ENCODE assay signal across 24 cellular contexts in genomic region chr3:33124638-33125037, GRCh38. TPM values are rescaled to one million over a fixed set of nuclear protein-coding genes. Genes with fewer than 3 reads are reported as not detected.
A peak's percentile ranks its signal among the peaks of the same experiment; 100 is the strongest.
DNase-seq lines count a peak whose midpoint lies in the region; ATAC-seq and TF ChIP-seq lines count a peak whose summit lies in the region.
"Had no signal": no experiment of that assay in that cellular context is flagged by ENCODE, and none has a peak within 500 bp of the region (broad histone marks: within the 10 kb centered on the region; RNA-seq: fewer than 3 reads in every experiment).

No MANE protein-coding gene starts in this region.

- no peak overlapping the region for H2AK5ac ChIP-seq in trophoblast cell (ENCODE audit: low read length)

- no peak overlapping the region for H3K9ac ChIP-seq in trophoblast cell (ENCODE audit: low read length)
- H3K9ac ChIP-seq: GM23248 had no signal

- H3K27ac ChIP-seq in RWPE1: 0 out of 2 replicates have a peak overlapping the region, but pooled peaks have one; percentile 16
- H3K27ac ChIP-seq in trophoblast cell (ENCODE audit: low read depth, low read length): no peak overlapping the region
- H3K27ac ChIP-seq: A549, GM23248 had no signal

- no peaks in the 10 kb centered on the region for H3K9me3 Mint-ChIP-seq in activated T-cell treated with anti-CD3 and anti-CD28 coated beads, Interleukin-2, amount 50 U/mL, for 72 hours
- H3K9me3 Mint-ChIP-seq in activated naive CD8-positive, alpha-beta T cell treated with anti-CD3 and anti-CD28 coated beads, Interleukin-2, amount 50 U/mL, for 24 hours: no peaks in the 10 kb centered on the region
- H3K9me3 Mint-ChIP-seq: CD4-positive, alpha-beta memory T cell had no signal

- TF ChIP-seq CTCF in RWPE1 (conservative IDR thresholded peaks at IDR 0.05; ENCODE audit: low read depth): no peak

- no peak overlapping the region for H2BK120ac ChIP-seq in trophoblast cell (ENCODE audit: insufficient read depth, low read length, poor library complexity)

- ATAC-seq in activated T-cell treated with anti-CD3 and anti-CD28 coated beads, Interleukin-2, amount 50 U/mL, for 72 hours (replicated peaks in 1 of 2): peak; percentile 63 to 87
- peak; percentile 15 for ATAC-seq in activated naive CD8-positive, alpha-beta T cell treated with anti-CD3 and anti-CD28 coated beads, Interleukin-2, amount 50 U/mL, for 24 hours
- no peak for ATAC-seq in GM19463 (IDR thresholded peaks at IDR 0.05; ENCODE audit: unreplicated experiment)
- ATAC-seq: A549, HepG2, Panc1 had no signal

- no peaks in the 10 kb centered on the region for H3K27me3 ChIP-seq in trophoblast cell (ENCODE audit: insufficient read depth, low read length)

- no peak overlapping the region for H3K4me3 Mint-ChIP-seq in activated T-cell treated with anti-CD3 and anti-CD28 coated beads, Interleukin-2, amount 50 U/mL, for 72 hours
- H3K4me3 Mint-ChIP-seq in activated naive CD8-positive, alpha-beta T cell treated with anti-CD3 and anti-CD28 coated beads, Interleukin-2, amount 50 U/mL, for 24 hours: no peak overlapping the region
- H3K4me3 Mint-ChIP-seq: CD4-positive, alpha-beta memory T cell had no signal

- no peak overlapping the region for H3K14ac ChIP-seq in trophoblast cell (ENCODE audit: low read length)

- no peaks in the 10 kb centered on the region for H3K79me2 ChIP-seq in trophoblast cell (ENCODE audit: control insufficient read depth, insufficient read depth, low read length, poor library complexity)

- peak overlapping the region; percentile 56 for H3K27ac Mint-ChIP-seq in activated T-cell treated with anti-CD3 and anti-CD28 coated beads, Interleukin-2, amount 50 U/mL, for 72 hours
- no peak overlapping the region for H3K27ac Mint-ChIP-seq in activated naive CD8-positive, alpha-beta T cell treated with anti-CD3 and anti-CD28 coated beads, Interleukin-2, amount 50 U/mL, for 24 hours

- no peak overlapping the region for H4K12ac ChIP-seq in trophoblast cell (ENCODE audit: low read depth, low read length)

- no peak overlapping the region for H3K4me2 ChIP-seq in trophoblast cell (ENCODE audit: low read length)
- H3K4me2 ChIP-seq: A549 had no signal

- no peak overlapping the region for H3K4ac ChIP-seq in trophoblast cell (ENCODE audit: low read depth, low read length)

- no peak overlapping the region for H4K8ac ChIP-seq in trophoblast cell (ENCODE audit: low read depth, low read length)

- POLR2A ChIA-PET in RWPE1 (lab: Yijun Ruan, JAX; ENCODE audit: low non-redundant PET): no interaction called here

- DNase-seq in activated T-cell treated with anti-CD3 and anti-CD28 coated beads, Interleukin-2, amount 50 U/mL, for 72 hours: peak in 1 of 2 donors; percentile 16
- no peak for DNase-seq in activated T-cell treated with anti-CD3 and anti-CD28 coated beads for 4 hours
- no peak for DNase-seq in RWPE1 (ENCODE audit: low spot score)
- DNase-seq in activated naive CD8-positive, alpha-beta T cell treated with anti-CD3 and anti-CD28 coated beads, Interleukin-2, amount 50 U/mL, for 24 hours: no peak
- peak; percentile 21 to 73 for DNase-seq in trophoblast cell
- DNase-seq in stimulated activated CD4-positive, alpha-beta T cell treated with anti-CD3 and anti-CD28 coated beads, Interleukin-12 subunit alpha, Interleukin-12 subunit beta, amount 100 ng/mL, for 4 hours: no peak
- DNase-seq: C1 segment of cervical spinal cord; CD4-positive, alpha-beta memory T cell; COR-L47; DMS53; GM23248; H7; Karpas-422; NCI-H1092; NCI-H1417 treated with DMSO at 0.1 percent for 48 hours; NCI-H1694 treated with DMSO at 0.1 percent for 48 hours; NCI-H2081; NCI-H2227 treated with DMSO at 0.1 percent for 48 hours; NCI-H526 treated with DMSO at 0.1 percent for 48 hours; SHP77 treated with DMSO at 0.1 percent for 48 hours had no signal

- H2AFZ ChIP-seq in trophoblast cell (ENCODE audit: insufficient read depth, low read length, poor library complexity): no peak overlapping the region
- H2AFZ ChIP-seq: GM23248 had no signal

- H2BK5ac ChIP-seq in trophoblast cell (ENCODE audit: low read depth, low read length, poor library complexity): no peak overlapping the region

- no peak overlapping the region for H2BK12ac ChIP-seq in trophoblast cell (ENCODE audit: low read length)

- CTCF ChIA-PET in RWPE1 (lab: Yijun Ruan, JAX): no interaction called here

- no peak overlapping the region for H3K18ac ChIP-seq in trophoblast cell (ENCODE audit: low read length)

- peaks cover 10 to 11% of the 10 kb centered on the region in 2 experiments for H3K36me3 ChIP-seq in trophoblast cell (ENCODE audit: control insufficient read depth in 1 of 2, insufficient read depth in 2 of 2, low read length in 2 of 2)

- H3K36me3 Mint-ChIP-seq in activated T-cell treated with anti-CD3 and anti-CD28 coated beads, Interleukin-2, amount 50 U/mL, for 72 hours (ENCODE audit: insufficient read depth in 2 of 2): peaks cover 0 to 4% of the 10 kb centered on the region in 2 donors
- H3K36me3 Mint-ChIP-seq in activated naive CD8-positive, alpha-beta T cell treated with anti-CD3 and anti-CD28 coated beads, Interleukin-2, amount 50 U/mL, for 24 hours (ENCODE audit: low read depth): peaks cover 10% of the 10 kb centered on the region

- peaks cover 1 to 4% of the 10 kb centered on the region in 2 experiments for H3K4me1 ChIP-seq in trophoblast cell (ENCODE audit: control insufficient read depth in 1 of 2, insufficient read depth in 2 of 2, low read length in 2 of 2)

- H3K4me1 Mint-ChIP-seq in activated T-cell treated with anti-CD3 and anti-CD28 coated beads, Interleukin-2, amount 50 U/mL, for 72 hours (ENCODE audit: low read depth): peaks cover 11% of the 10 kb centered on the region
- peaks cover 11% of the 10 kb centered on the region for H3K4me1 Mint-ChIP-seq in activated naive CD8-positive, alpha-beta T cell treated with anti-CD3 and anti-CD28 coated beads, Interleukin-2, amount 50 U/mL, for 24 hours

- no peak overlapping the region for H4K91ac ChIP-seq in trophoblast cell (ENCODE audit: low read depth, low read length)

- no peaks in the 10 kb centered on the region for H3K27me3 Mint-ChIP-seq in activated T-cell treated with anti-CD3 and anti-CD28 coated beads, Interleukin-2, amount 50 U/mL, for 72 hours (ENCODE audit: low read depth)
- no peaks in the 10 kb centered on the region for H3K27me3 Mint-ChIP-seq in activated naive CD8-positive, alpha-beta T cell treated with anti-CD3 and anti-CD28 coated beads, Interleukin-2, amount 50 U/mL, for 24 hours
- H3K27me3 Mint-ChIP-seq: CD4-positive, alpha-beta memory T cell had no signal

- H3K79me1 ChIP-seq in trophoblast cell (ENCODE audit: low read length): no peaks in the 10 kb centered on the region

- H3K9me3 ChIP-seq in trophoblast cell (ENCODE audit: insufficient read depth, low read depth, low read length): no peaks in the 10 kb centered on the region
- H3K9me3 ChIP-seq: A549 had no signal

- no peak overlapping the region for H3K23ac ChIP-seq in trophoblast cell (ENCODE audit: low read length)

- no CpG with 5 or more reads among the region's 1 CpG for WGBS in trophoblast cell (ENCODE audit: extremely low coverage, insufficient coverage, insufficient read length)

- no peak overlapping the region for H3K4me3 ChIP-seq in trophoblast cell (ENCODE audit: low read depth, low read length)
- H3K4me3 ChIP-seq: A549, GM23248 had no signal

RNA-seq across cellular contexts. Expression of gene CRTAP, which starts 10.8 kb away (rescaled TPM):
- total RNA-seq in activated T-cell treated with anti-CD3 and anti-CD28 coated beads, Interleukin-2, amount 50 U/mL, for 72 hours: 10 to 100 TPM; 44.0 to 62.1 TPM
- polyA plus RNA-seq in trophoblast cell (2013): 135 and 143 TPM in 2 replicates

RNA-seq across cellular contexts. Expression of gene GLB1, which starts 27.7 kb away (rescaled TPM):
- 10 to 100 TPM; 54.1 to 55.0 TPM for total RNA-seq in activated T-cell treated with anti-CD3 and anti-CD28 coated beads, Interleukin-2, amount 50 U/mL, for 72 hours
- 78.4 and 80.5 TPM in 2 replicates for polyA plus RNA-seq in trophoblast cell (2013)

RNA-seq across cellular contexts. Expression of gene TMPPE, which starts 27.7 kb away (rescaled TPM):
- 1 to 10 TPM; 5.5 to 7.6 TPM for total RNA-seq in activated T-cell treated with anti-CD3 and anti-CD28 coated beads, Interleukin-2, amount 50 U/mL, for 72 hours
- 2.4 and 2.6 TPM in 2 replicates for polyA plus RNA-seq in trophoblast cell (2013)

Comparison
In these comparisons a context has a peak if more than half of its experiments do, and no peak if none do; other contexts are left out.
1. DNase-seq: peak in trophoblast cell (2 of 2); none in activated T-cell treated with anti-CD3 and anti-CD28 coated beads for 4 hours (single experiment), RWPE1 (single experiment), activated naive CD8-positive, alpha-beta T cell treated with anti-CD3 and anti-CD28 coated beads, Interleukin-2, amount 50 U/mL, for 24 hours (single experiment) and stimulated activated CD4-positive, alpha-beta T cell treated with anti-CD3 and anti-CD28 coated beads, Interleukin-12 subunit alpha, Interleukin-12 subunit beta, amount 100 ng/mL, for 4 hours (single experiment).